In genomic region chr17:76354747-76355310, GRCh38 we compare ENCODE assay signal across 8 cellular contexts. TPM values are rescaled to one million over a fixed set of nuclear protein-coding genes. Genes with fewer than 3 reads are reported as not detected.
A peak's percentile ranks its signal among the peaks of the same experiment; 100 is the strongest.
DNase-seq lines count a peak whose midpoint lies in the region; ATAC-seq and TF ChIP-seq lines count a peak whose summit lies in the region.

No MANE protein-coding gene starts in this region.

- no TSS peak for BruUV-seq in Caco-2 (replicated peaks; lab: Mats Ljungman, UMichigan)

- H3K27ac ChIP-seq in naive thymus-derived CD4-positive, alpha-beta T cell (ENCODE audit: low read depth, low read length), result no peak overlapping the region

- H3K27me3 Mint-ChIP-seq in Caco-2 (ENCODE audit: insufficient read depth, unreplicated experiment) (no peaks in the 10 kb centered on the region), IgD-negative memory B cell (no peaks in the 10 kb centered on the region)
- H3K27me3 Mint-ChIP-seq in activated CD4-positive, alpha-beta memory T cell treated with anti-CD3 and anti-CD28 coated beads for 36 hours, result no peaks in the 10 kb centered on the region
- H3K27me3 Mint-ChIP-seq in naive thymus-derived CD4-positive, alpha-beta T cell, result no peaks in the 10 kb centered on the region

- DNase-seq in Caco-2 (no peak), HK-2 (ENCODE audit: unreplicated experiment) (no peak), NCI-H187 treated with DMSO at 0.1 percent for 48 hours (lab: John Stamatoyannopoulos, UW) (no peak), cerebellar nuclear complex (lab: John Stamatoyannopoulos, UW) (no peak)
- DNase-seq in activated CD4-positive, alpha-beta memory T cell treated with anti-CD3 and anti-CD28 coated beads for 36 hours, result peak; percentile 12
- no peak for DNase-seq in naive thymus-derived CD4-positive, alpha-beta T cell

- intact Hi-C loops in Caco-2 (cut with micrococcal nuclease; ENCODE audit: unreplicated experiment), result no loop called here
- intact Hi-C loops in activated CD4-positive, alpha-beta memory T cell treated with anti-CD3 and anti-CD28 coated beads for 36 hours (cut with micrococcal nuclease), result loop anchor here (1.0 kb wide), 1 partner anchor 28 kb away; no protein-coding TSS in a partner anchor
- intact Hi-C loops in naive thymus-derived CD4-positive, alpha-beta T cell (cut with micrococcal nuclease), result loop anchor here (1.0 to 5.0 kb wide), 9 partner anchors 28 to 688 kb away; partner anchors contain the start of genes FBF1 (in 1 of the 2), MFSD11 (in 1 of the 2), RECQL5 (in 1 of the 2) and RHBDF2 (in 1 of the 2)

- no peak overlapping the region for H3K4me3 ChIP-seq in Caco-2 (ENCODE audit: low read depth, low read length)
- no peak overlapping the region for H3K4me3 ChIP-seq in naive thymus-derived CD4-positive, alpha-beta T cell (ENCODE audit: low read length)

- H3K4me1 Mint-ChIP-seq in Caco-2 (ENCODE audit: low read depth, unreplicated experiment) (peaks cover 10% of the 10 kb centered on the region), IgD-negative memory B cell (peaks cover 15 to 23% (median 19%) of the 10 kb centered on the region in 3 donors)
- H3K4me1 Mint-ChIP-seq in activated CD4-positive, alpha-beta memory T cell treated with anti-CD3 and anti-CD28 coated beads for 36 hours (ENCODE audit: low read depth), result peaks cover 18% of the 10 kb centered on the region
- peaks cover 13 to 35% (median 19%) of the 10 kb centered on the region in 7 donors for H3K4me1 Mint-ChIP-seq in naive thymus-derived CD4-positive, alpha-beta T cell

- no peak for TF ChIP-seq CTCF in Caco-2 (IDR thresholded peaks at IDR 0.05; ENCODE audit: insufficient read depth in 1 of 2, low read depth in 1 of 2, low read length in 1 of 2, severe bottlenecking in 1 of 2, unreplicated experiment in 1 of 2)

- H3K4me3 Mint-ChIP-seq in Caco-2 (ENCODE audit: unreplicated experiment) (peak overlapping the region; percentile 94), IgD-negative memory B cell (peak overlapping the region; percentile 12 to 96 (median 80))
- H3K4me3 Mint-ChIP-seq in activated CD4-positive, alpha-beta memory T cell treated with anti-CD3 and anti-CD28 coated beads for 36 hours, result peak overlapping the region; percentile 51
- H3K4me3 Mint-ChIP-seq in naive thymus-derived CD4-positive, alpha-beta T cell, result peak overlapping the region; percentile 61 to 99 (median 90)

- H3K9me3 Mint-ChIP-seq in Caco-2 (ENCODE audit: unreplicated experiment) (no peaks in the 10 kb centered on the region), IgD-negative memory B cell (no peaks in the 10 kb centered on the region)
- no peaks in the 10 kb centered on the region for H3K9me3 Mint-ChIP-seq in activated CD4-positive, alpha-beta memory T cell treated with anti-CD3 and anti-CD28 coated beads for 36 hours
- no peaks in the 10 kb centered on the region for H3K9me3 Mint-ChIP-seq in naive thymus-derived CD4-positive, alpha-beta T cell

- H3K27me3 ChIP-seq in Caco-2 (replicated peaks; ENCODE audit: control insufficient read depth, insufficient read depth, low read length), result no peaks in the 10 kb centered on the region
- H3K27me3 ChIP-seq in naive thymus-derived CD4-positive, alpha-beta T cell (ENCODE audit: control insufficient read depth in 2 of 2, insufficient read depth in 2 of 2, low read length in 2 of 2), result no peaks in the 10 kb centered on the region

- CTCF ChIA-PET in Caco-2 (lab: Charles Lee), result interaction anchor here (0.6 to 3.2 kb wide), 5 partner anchors 10 to 43 kb away, joined by 3 to 22 read pairs (median 4); partner anchors contain the start of gene SPHK1
- CTCF ChIA-PET in activated CD4-positive, alpha-beta memory T cell treated with anti-CD3 and anti-CD28 coated beads for 36 hours (lab: Charles Lee), result interaction anchor here (0.8 to 8.4 kb wide), 6 partner anchors 15 to 349 kb away, joined by 3 to 97 read pairs (median 4); partner anchors contain the start of gene SPHK1
- CTCF ChIA-PET in naive thymus-derived CD4-positive, alpha-beta T cell (lab: Charles Lee), result interaction anchor here (0.6 to 0.9 kb wide), 2 partner anchors 43 to 228 kb away, joined by 3 to 5 read pairs; no protein-coding TSS in a partner anchor

- H3K36me3 Mint-ChIP-seq in Caco-2 (ENCODE audit: insufficient read depth, unreplicated experiment), result peaks cover 6% of the 10 kb centered on the region
- no peaks in the 10 kb centered on the region for H3K36me3 Mint-ChIP-seq in IgD-negative memory B cell
- no peaks in the 10 kb centered on the region for H3K36me3 Mint-ChIP-seq in activated CD4-positive, alpha-beta memory T cell treated with anti-CD3 and anti-CD28 coated beads for 36 hours
- H3K36me3 Mint-ChIP-seq in naive thymus-derived CD4-positive, alpha-beta T cell, result peaks cover 0 to 4% (median 0%) of the 10 kb centered on the region in 5 donors

- ATAC-seq in naive thymus-derived CD4-positive, alpha-beta T cell, result no peak
- no peak for ATAC-seq in GM19023 (IDR thresholded peaks at IDR 0.05; ENCODE audit: unreplicated experiment)

- POLR2A ChIA-PET in Caco-2 (lab: Charles Lee), result interaction anchor here (0.5 kb wide), 1 partner anchor 343 kb away, joined by 3 read pairs; no protein-coding TSS in a partner anchor
- POLR2A ChIA-PET in activated CD4-positive, alpha-beta memory T cell treated with anti-CD3 and anti-CD28 coated beads for 36 hours (lab: Charles Lee), result interaction anchor here (0.7 to 2.9 kb wide), 3 partner anchors 9 to 283 kb away, joined by 3 to 26 read pairs (median 3); partner anchors contain the start of gene SPHK1
- POLR2A ChIA-PET in naive thymus-derived CD4-positive, alpha-beta T cell (lab: Charles Lee), result interaction anchor here (0.6 to 0.7 kb wide), 2 partner anchors 43 to 627 kb away, joined by 3 read pairs; no protein-coding TSS in a partner anchor

- peaks cover 15% of the 10 kb centered on the region for H3K4me1 ChIP-seq in Caco-2
- no peaks in the 10 kb centered on the region for H3K4me1 ChIP-seq in naive thymus-derived CD4-positive, alpha-beta T cell (ENCODE audit: control insufficient read depth in 2 of 2, insufficient read depth in 2 of 2, low read length in 2 of 2)

- no peaks in the 10 kb centered on the region for H3K36me3 ChIP-seq in Caco-2 (ENCODE audit: control insufficient read depth, insufficient read depth, low read length)
- peaks cover 0 to 7% (median 0%) of the 10 kb centered on the region in 3 experiments for H3K36me3 ChIP-seq in naive thymus-derived CD4-positive, alpha-beta T cell (ENCODE audit: control insufficient read depth in 2 of 3, insufficient read depth in 3 of 3, low read length in 3 of 3)

- peaks cover 3% of the 10 kb centered on the region; the same call in 1 of the 2 replicates for H3K9me3 ChIP-seq in Caco-2
- H3K9me3 ChIP-seq in naive thymus-derived CD4-positive, alpha-beta T cell (ENCODE audit: control insufficient read depth in 2 of 3, low read length in 3 of 3), result no peaks in the 10 kb centered on the region

- peak overlapping the region; percentile 97 for H3K27ac Mint-ChIP-seq in Caco-2 (ENCODE audit: unreplicated experiment)
- peak overlapping the region in 2 of 3 donors; percentile 80 to 90 for H3K27ac Mint-ChIP-seq in IgD-negative memory B cell
- H3K27ac Mint-ChIP-seq in activated CD4-positive, alpha-beta memory T cell treated with anti-CD3 and anti-CD28 coated beads for 36 hours, result no peak overlapping the region
- peak overlapping the region in 5 of 9 donors; percentile 59 to 96 (median 91) for H3K27ac Mint-ChIP-seq in naive thymus-derived CD4-positive, alpha-beta T cell

RNA-seq across cellular contexts. Expression of gene PRPSAP1, which starts 1.1 kb away (rescaled TPM):
- total RNA-seq in Caco-2 (2022), result 81.3 and 87.6 TPM in 2 replicates
- 62.0 TPM for polyA plus RNA-seq in IgD-negative memory B cell
- 10 to 100 TPM; 40.1 to 42.1 TPM for total RNA-seq in activated CD4-positive, alpha-beta memory T cell treated with anti-CD3 and anti-CD28 coated beads for 36 hours
- 10 to 100 TPM; 19.6 to 55.9 (median 45.8) TPM for total RNA-seq in naive thymus-derived CD4-positive, alpha-beta T cell
- polyA plus RNA-seq in naive thymus-derived CD4-positive, alpha-beta T cell, result 10 to 100 TPM; 53.3 to 59.1 TPM

RNA-seq across cellular contexts. Expression of gene SPHK1, which starts 29.6 kb away (rescaled TPM):
- 6.7 and 7.7 TPM in 2 replicates for total RNA-seq in Caco-2 (2022)
- not detected for polyA plus RNA-seq in IgD-negative memory B cell
- total RNA-seq in activated CD4-positive, alpha-beta memory T cell treated with anti-CD3 and anti-CD28 coated beads for 36 hours, result 10 to 100 TPM in 1 of 2 experiments, 1 to 10 TPM in 1; 9.9 to 11.4 TPM
- total RNA-seq in naive thymus-derived CD4-positive, alpha-beta T cell, result 10 to 100 TPM in 1 of 5 experiments, 1 to 10 TPM in 2, under 1 TPM in 2; 0.43 to 14.1 (median 1.9) TPM
- under 1 TPM; 0.45 to 0.46 TPM for polyA plus RNA-seq in naive thymus-derived CD4-positive, alpha-beta T cell

RNA-seq across cellular contexts. Expression of gene QRICH2, which starts 46.8 kb away (rescaled TPM):
- 1.1 and 1.5 TPM in 2 replicates for total RNA-seq in Caco-2 (2022)
- 0.14 TPM for polyA plus RNA-seq in IgD-negative memory B cell
- 1 to 10 TPM; 1.0 to 1.1 TPM for total RNA-seq in activated CD4-positive, alpha-beta memory T cell treated with anti-CD3 and anti-CD28 coated beads for 36 hours
- 1 to 10 TPM; 2.1 to 6.8 (median 4.0) TPM for total RNA-seq in naive thymus-derived CD4-positive, alpha-beta T cell
- under 1 TPM; 0.09 to 0.71 TPM for polyA plus RNA-seq in naive thymus-derived CD4-positive, alpha-beta T cell
